In the genomic region with DNA sequence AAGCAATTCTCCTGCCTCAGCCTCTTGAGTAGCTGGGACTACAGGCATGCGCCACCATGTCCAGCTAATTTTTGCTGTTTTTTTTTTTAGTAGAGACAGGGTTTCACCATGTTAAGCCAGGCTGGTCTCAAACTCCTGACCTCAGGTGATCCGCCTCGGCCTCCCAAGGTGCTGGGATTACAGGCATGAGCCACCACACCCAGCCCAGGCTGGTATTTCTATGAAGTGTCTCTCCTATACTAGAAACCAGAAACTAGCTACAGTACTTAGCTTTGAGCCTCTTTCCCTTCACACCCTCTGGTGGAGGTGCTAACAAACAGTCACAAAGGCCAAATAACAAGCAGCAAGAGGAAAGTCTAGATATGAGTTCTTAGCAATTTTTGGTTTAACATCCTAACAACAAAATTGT, we compare ENCODE assay signal across 8 cellular contexts. TPM values are rescaled to one million over a fixed set of nuclear protein-coding genes. Genes with fewer than 3 reads are reported as not detected.
DNase-seq lines count a peak whose midpoint lies in the region; ATAC-seq, FAIRE-seq and TF ChIP-seq lines count a peak whose summit lies in the region.
"Not testable (repeated sequence)": the region's sequence is repeated elsewhere in the genome, so short reads cannot be mapped to it uniquely, and the experiment has no call there.

No MANE protein-coding gene starts in this region.

- H3K9ac ChIP-seq in GM12878 (ENCODE audit: control insufficient read depth, insufficient read depth, low read length) = not testable (repeated sequence)

- H2AFZ ChIP-seq in GM12878 (ENCODE audit: control insufficient read depth, low read depth, low read length) = not testable (repeated sequence)

- not testable (repeated sequence) for H3K9me3 ChIP-seq in GM12878 (replicated peaks; ENCODE audit: control insufficient read depth, insufficient read depth, low read length); mucosa of descending colon; thyroid gland

- not testable (repeated sequence) for H3K36me3 ChIP-seq in GM12878 (ENCODE audit: control insufficient read depth in 2 of 2, insufficient read depth in 2 of 2, low read length in 1 of 2); mucosa of descending colon (ENCODE audit: low read depth); thyroid gland

- 0 out of 2 replicates have a peak overlapping the region, but pooled peaks have one; percentile 17 for H3K4me3 ChIP-seq in GM12878
- H3K4me3 ChIP-seq in mucosa of descending colon; thyroid gland (replicated peaks in 1 of 3): not testable (repeated sequence)

- SMC1A ChIA-PET in GM12878 (lab: Charles Lee; ENCODE audit: uncharacterized antibody, unreplicated experiment) = interaction anchor here (0.8 to 24.2 kb wide), 40 partner anchors 9 to 612 kb away, joined by 3 to 478 read pairs (median 7); no protein-coding TSS in a partner anchor

- peaks cover 11% of the 10 kb centered on the region; the same call in 1 of the 2 replicates for H4K20me1 ChIP-seq in GM12878 (ENCODE audit: control insufficient read depth, insufficient read depth)

- peak overlapping the region; percentile 7; the same call in 1 of the 2 replicates for H3K27ac ChIP-seq in GM12878 (ENCODE audit: control insufficient read depth, insufficient read depth)
- not testable (repeated sequence) for H3K27ac ChIP-seq in thyroid gland

- POLR2A ChIA-PET in GM12878 (lab: Charles Lee) = interaction anchor here (0.6 to 2.9 kb wide), 16 partner anchors 9 to 98 kb away, joined by 3 to 13 read pairs (median 4); no protein-coding TSS in a partner anchor

- not testable (repeated sequence) for TF ChIP-seq EP300 in GM12878 (IDR thresholded peaks at IDR 0.05; ENCODE audit: borderline replicate concordance in 1 of 2, control insufficient read depth in 1 of 2, low read depth in 2 of 2, low read length in 2 of 2)

- CTCF ChIA-PET in GM12878 (lab: Yijun Ruan, JAX) = interaction anchor here (0.5 to 7.1 kb wide), 52 partner anchors 9 to 1017 kb away, joined by 3 to 120 read pairs (median 8); no protein-coding TSS in a partner anchor

- DNase-seq in DMS53 (lab: John Stamatoyannopoulos, UW) (peak; percentile 53), NCI-H82 (lab: John Stamatoyannopoulos, UW) (peak; percentile 45), glomerular visceral epithelial cell (ENCODE audit: extremely low spot score) (peak; percentile 49), mucosa of descending colon (peak in 1 of 3 donors; percentile 46)
- DNase-seq in activated CD4-positive, CD25-positive, alpha-beta regulatory T cell treated with anti-CD3 and anti-CD28 coated beads, Interleukin-2, amount 50 U/mL, for 16 hours (ENCODE audit: low read depth, low spot score) = peak; percentile 22
- not testable (repeated sequence) for DNase-seq in GM12878 (ENCODE audit: low read depth, low spot score); thyroid gland

- not testable (repeated sequence) for TF ChIP-seq POLR2A in GM12878 (IDR thresholded peaks at IDR 0.05; ENCODE audit: low read depth, low read length); thyroid gland (IDR thresholded peaks at IDR 0.05)

- H3K79me2 ChIP-seq in GM12878 (ENCODE audit: control insufficient read depth, insufficient read depth, low read length) = peaks cover 100% of the 10 kb centered on the region

- TF ChIP-seq RAD21 in GM12878 (IDR thresholded peaks at IDR 0.05; ENCODE audit: insufficient read depth, low read depth, low read length) = peak; percentile 90

- TF ChIP-seq CTCF in GM12878 (IDR thresholded peaks at IDR 0.05 in 2 of 3, conservative IDR thresholded peaks at IDR 0.05 in 1 of 3; ENCODE audit: control insufficient read depth in 2 of 3, extremely low read depth in 1 of 3, insufficient read depth in 1 of 3, low read depth in 3 of 3, low read length in 3 of 3) (peak in 2 of 3 experiments; percentile 72 to 81; a peak in 4 of 6 replicates), thyroid gland (IDR thresholded peaks at IDR 0.05) (peak in 4 of 6 experiments; percentile 6 to 33 (median 24))
- not testable (repeated sequence) for TF ChIP-seq CTCF in mucosa of descending colon (IDR thresholded peaks at IDR 0.05)

- not testable (repeated sequence) for H3K27me3 ChIP-seq in GM12878 (replicated peaks in 1 of 2; ENCODE audit: control insufficient read depth in 2 of 2, insufficient read depth in 2 of 2, low read length in 1 of 2); thyroid gland

- BruUV-seq in GM12878 (replicated peaks; lab: Mats Ljungman, UMichigan) = not testable (repeated sequence)

- intact Hi-C loops in GM12878 (cut with micrococcal nuclease; ENCODE audit: unreplicated experiment) = loop anchor here (1.0 to 2.0 kb wide), 2 partner anchors 40 to 143 kb away; no protein-coding TSS in a partner anchor
- intact Hi-C loops in mucosa of descending colon (cut with DNase I, micrococcal nuclease); thyroid gland (cut with DNase I): not testable (repeated sequence)

- H3K4me1 ChIP-seq in GM12878 (ENCODE audit: control insufficient read depth, insufficient read depth, low read length) (peaks cover 41% of the 10 kb centered on the region), mucosa of descending colon (ENCODE audit: low read depth) (peaks cover 34% of the 10 kb centered on the region), thyroid gland (peaks cover 74 to 75% of the 10 kb centered on the region in 2 donors)

- in situ Hi-C loops in GM12878 (cut with MboI) = loop anchor here (5.0 kb wide), 1 partner anchor 145 kb away; no protein-coding TSS in a partner anchor

- RAD21 ChIA-PET in GM12878 (lab: Charles Lee; ENCODE audit: unreplicated experiment) = interaction anchor here (0.5 to 7.4 kb wide), 41 partner anchors 9 to 612 kb away, joined by 3 to 102 read pairs (median 4); no protein-coding TSS in a partner anchor

- peak; percentile 23 for FAIRE-seq in GM12878 (lab: Jason Lieb, UNC)

- ATAC-seq in HG03175 (IDR thresholded peaks at IDR 0.05; ENCODE audit: unreplicated experiment) = peak; percentile 45
- ATAC-seq in GM12878 = peak; percentile 81
- ATAC-seq in mucosa of descending colon = peak; percentile 74

- peak overlapping the region; percentile 17; the same call in 1 of the 2 replicates for H3K4me2 ChIP-seq in GM12878 (ENCODE audit: control insufficient read depth, insufficient read depth)

- 96% methylated on average over 3 of the region's 3 CpGs for WGBS in GM12878 (ENCODE audit: insufficient coverage, insufficient replicate concordance, low lambda C conversion rate, missing lambda C conversion rate)
- 89 to 92% methylated on average over 3 of the region's 3 CpGs for WGBS in thyroid gland, 2 donors

TF ChIP-seq in GM12878, 131 proteins besides CTCF, POLR2A, EP300 and RAD21 (continues in another document):
- peak; percentile 34; the same call in 1 of the 2 replicates for TF ChIP-seq YBX1 (IDR thresholded peaks at IDR 0.05)
- TF ChIP-seq, protein P1, sequence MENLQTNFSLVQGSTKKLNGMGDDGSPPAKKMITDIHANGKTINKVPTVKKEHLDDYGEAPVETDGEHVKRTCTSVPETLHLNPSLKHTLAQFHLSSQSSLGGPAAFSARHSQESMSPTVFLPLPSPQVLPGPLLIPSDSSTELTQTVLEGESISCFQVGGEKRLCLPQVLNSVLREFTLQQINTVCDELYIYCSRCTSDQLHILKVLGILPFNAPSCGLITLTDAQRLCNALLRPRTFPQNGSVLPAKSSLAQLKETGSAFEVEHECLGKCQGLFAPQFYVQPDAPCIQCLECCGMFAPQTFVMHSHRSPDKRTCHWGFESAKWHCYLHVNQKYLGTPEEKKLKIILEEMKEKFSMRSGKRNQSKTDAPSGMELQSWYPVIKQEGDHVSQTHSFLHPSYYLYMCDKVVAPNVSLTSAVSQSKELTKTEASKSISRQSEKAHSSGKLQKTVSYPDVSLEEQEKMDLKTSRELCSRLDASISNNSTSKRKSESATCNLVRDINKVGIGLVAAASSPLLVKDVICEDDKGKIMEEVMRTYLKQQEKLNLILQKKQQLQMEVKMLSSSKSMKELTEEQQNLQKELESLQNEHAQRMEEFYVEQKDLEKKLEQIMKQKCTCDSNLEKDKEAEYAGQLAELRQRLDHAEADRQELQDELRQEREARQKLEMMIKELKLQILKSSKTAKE (IDR thresholded peaks at IDR 0.05; ENCODE audit: low read depth, poor library complexity, severe bottlenecking) = peak; percentile 71

RNA-seq across cellular contexts. Expression of gene KANSL1, which starts 6.4 kb away (rescaled TPM):
- 808 and 890 TPM in 2 replicates for total RNA-seq in GM12878 (2013; cell fraction: nucleolus; rRNA removed)
- total RNA-seq in GM12878 (2014; rRNA removed) (38.1 and 41.9 TPM in 2 replicates), GM12878 (2014; rRNA removed; fragmentation: Illumina TruSeq; extraction: Trizol) (55.1 and 58.9 TPM in 2 replicates), GM12878 (2021) (53.1 and 60.6 TPM in 2 replicates), mucosa of descending colon (100 to 1,000 TPM in 1 of 3 donors, 10 to 100 TPM in 2; 80.2 to 107 (median 88.8) TPM), thyroid gland (100 to 1,000 TPM in 3 of 4 donors, 10 to 100 TPM in 1; 90.7 to 209 (median 124) TPM)
- polyA plus RNA-seq in GM12878 (2011; ENCODE audit: low read depth) = 19.3 TPM
- polyA plus RNA-seq in GM12878 (2011; rRNA removed) (29.8 and 35.5 TPM in 2 replicates), GM12878 (2014; fragmentation: Illumina TruSeq; extraction: Trizol) (27.4 and 30.2 TPM in 2 replicates), GM12878 (2014; fragmentation: Nextera tagmentation; extraction: Ambion mirVana) (1 to 10 TPM; 4.7 to 8.8 TPM), GM12878 (2014; rRNA removed) (21.8 and 28.6 TPM in 2 replicates), GM12878 (2016; fragmentation: Nextera tagmentation; extraction: Ambion mirVana) (10 to 100 TPM; 17.9 to 22.1 TPM)
- polyA plus RNA-seq in GM12878 (2011; cell fraction: cytosol; rRNA removed) = 19.6 and 36.4 TPM in 2 replicates
- polyA plus RNA-seq in GM12878 (2011; cell fraction: nucleus; rRNA removed) = 91.2 and 109 TPM in 2 replicates
- 21.5 and 25.3 TPM in 2 replicates for polyA plus RNA-seq in GM12878 (2012)
- 165 and 213 TPM in 2 replicates for polyA minus RNA-seq in GM12878 (2011; rRNA and poly(A)+ RNA removed)
- 49.7 and 57.3 TPM in 2 replicates for polyA minus RNA-seq in GM12878 (2011; cell fraction: cytosol; rRNA and poly(A)+ RNA removed)
- polyA minus RNA-seq in GM12878 (2011; cell fraction: nucleus; rRNA and poly(A)+ RNA removed) = 183 and 241 TPM in 2 replicates
